ENCODE assay signal across 10 cellular contexts in genomic region chr17:35740997-35741931, GRCh38. TPM values are rescaled to one million over a fixed set of nuclear protein-coding genes. Genes with fewer than 3 reads are reported as not detected.
A peak's percentile ranks its signal among the peaks of the same experiment; 100 is the strongest.
DNase-seq lines count a peak whose midpoint lies in the region; ATAC-seq and TF ChIP-seq lines count a peak whose summit lies in the region.
"Had no signal": no experiment of that assay in that cellular context is flagged by ENCODE, and none has a peak within 500 bp of the region (broad histone marks: within the 10 kb centered on the region; RNA-seq: fewer than 3 reads in every experiment).

No MANE protein-coding gene starts in this region.

- H3K27me3 ChIP-seq in left ventricle myocardium inferior (ENCODE audit: low read depth) (peaks cover 60% of the 10 kb centered on the region), sigmoid colon (peaks cover 21 to 60% (median 32%) of the 10 kb centered on the region in 3 donors)

- no peak for TF ChIP-seq EP300 in sigmoid colon (IDR thresholded peaks at IDR 0.05)

- ATAC-seq in T-helper 17 cell, result peak; percentile 60
- ATAC-seq in HG03159 (IDR thresholded peaks at IDR 0.05; ENCODE audit: unreplicated experiment), result no peak
- ATAC-seq in GM21381 (IDR thresholded peaks at IDR 0.05; ENCODE audit: unreplicated experiment), result no peak

- H3K36me3 Mint-ChIP-seq in T-helper 17 cell (ENCODE audit: low read depth), result peaks cover 3% of the 10 kb centered on the region

- H3K27me3 Mint-ChIP-seq in T-helper 17 cell, result peaks cover 39% of the 10 kb centered on the region

- H3K4me1 ChIP-seq in left ventricle myocardium inferior (peaks cover 11% of the 10 kb centered on the region), sigmoid colon (peaks cover 0 to 8% (median 7%) of the 10 kb centered on the region in 4 donors)

- WGBS in sigmoid colon, 2 donors, result 21 to 24% methylated on average over 73 of the region's 73 CpGs

- H3K36me3 ChIP-seq in left ventricle myocardium inferior, result no peaks in the 10 kb centered on the region
- H3K36me3 ChIP-seq in sigmoid colon, result no peaks in the 10 kb centered on the region

- TF ChIP-seq CTCF in left ventricle myocardium inferior (IDR thresholded peaks at IDR 0.05; ENCODE audit: borderline replicate concordance) (no peak), sigmoid colon (IDR thresholded peaks at IDR 0.05) (no peak)

- peaks cover 9% of the 10 kb centered on the region for H3K4me1 Mint-ChIP-seq in T-helper 17 cell

- intact Hi-C loops in left ventricle myocardium inferior (cut with micrococcal nuclease) (no loop called here), sigmoid colon (cut with DNase I) (loop anchor here (10.0 kb wide), 3 partner anchors 76 to 576 kb away; partner anchors contain the start of gene SLFN12L)

- H3K4me3 Mint-ChIP-seq in T-helper 17 cell, result peak overlapping the region; percentile 77

- H3K9me3 ChIP-seq in T-helper 17 cell (ENCODE audit: control insufficient read depth, low read length, poor library complexity, severe bottlenecking), result no peaks in the 10 kb centered on the region
- H3K9me3 ChIP-seq in left ventricle myocardium inferior (replicated peaks), result no peaks in the 10 kb centered on the region
- H3K9me3 ChIP-seq in sigmoid colon, result no peaks in the 10 kb centered on the region
- H3K9me3 ChIP-seq: BLaER1 had no signal

- no peak overlapping the region for H3K27ac Mint-ChIP-seq in T-helper 17 cell

- H3K4me3 ChIP-seq in left ventricle myocardium inferior (peak overlapping the region; percentile 53), sigmoid colon (peak overlapping the region in 1 of 4 donors; percentile 15)
- H3K4me3 ChIP-seq: BLaER1 had no signal

- no peak for TF ChIP-seq POLR2A in sigmoid colon (IDR thresholded peaks at IDR 0.05)

- no peak overlapping the region for H3K27ac ChIP-seq in left ventricle myocardium inferior (replicated peaks)
- no peak overlapping the region for H3K27ac ChIP-seq in sigmoid colon
- H3K27ac ChIP-seq: BLaER1 had no signal

- DNase-seq in NCI-H2081 (lab: John Stamatoyannopoulos, UW) (peak; percentile 28 to 35), NCI-H2081 treated with DMSO at 0.1 percent for 48 hours (lab: John Stamatoyannopoulos, UW) (no peak), T-helper 17 cell (no peak), left ventricle myocardium inferior (no peak), sigmoid colon (peak; percentile 62), SIG-M5 treated with dmso at 0.1 percent for 504 hours (lab: John Stamatoyannopoulos, UW; ENCODE audit: unreplicated experiment) (no peak)
- DNase-seq: NCI-H2171 had no signal

RNA-seq across cellular contexts. Expression of gene RASL10B, which starts 9.8 kb away (rescaled TPM):
- total RNA-seq in T-helper 17 cell, result under 1 TPM; 0.10 to 0.50 TPM
- 18.4 TPM for total RNA-seq in left ventricle myocardium inferior
- total RNA-seq in sigmoid colon, result 1 to 10 TPM; 3.6 to 5.5 (median 3.8) TPM
- polyA plus RNA-seq in sigmoid colon, result 1 to 10 TPM in 1 of 3 donors, under 1 TPM in 1, not detected in 1; 0.60 to 1.8 TPM

RNA-seq across cellular contexts. Expression of gene GAS2L2, which starts 11.8 kb away (rescaled TPM):
- total RNA-seq in T-helper 17 cell, result not detected
- total RNA-seq in left ventricle myocardium inferior, result 0.08 TPM
- total RNA-seq in sigmoid colon, result not detected
- under 1 TPM in 1 of 3 donors, not detected in 2; 0.06 TPM for polyA plus RNA-seq in sigmoid colon

RNA-seq across cellular contexts. Expression of gene C17orf50, which starts 19.4 kb away (rescaled TPM):
- total RNA-seq in T-helper 17 cell, result not detected
- not detected for total RNA-seq in left ventricle myocardium inferior
- total RNA-seq in sigmoid colon, result not detected
- polyA plus RNA-seq in sigmoid colon, result under 1 TPM in 1 of 3 donors, not detected in 2; 0.07 TPM

RNA-seq across cellular contexts. Expression of gene MMP28, which starts 54.2 kb away (rescaled TPM):
- total RNA-seq in T-helper 17 cell (under 1 TPM in 1 of 2 donors, not detected in 1; 0.44 TPM), left ventricle myocardium inferior (3.0 TPM), sigmoid colon (10 to 100 TPM; 15.8 to 60.8 (median 40.5) TPM)
- 10 to 100 TPM; 24.0 to 52.9 (median 30.3) TPM for polyA plus RNA-seq in sigmoid colon

Comparison
In these comparisons a context has a peak if more than half of its experiments do, and no peak if none do; other contexts are left out.
1. DNase-seq: peak in NCI-H2081 (2 of 2) and sigmoid colon (single experiment); none in NCI-H2081 treated with DMSO at 0.1 percent for 48 hours (single experiment), T-helper 17 cell (0 of 3), left ventricle myocardium inferior (single experiment) and SIG-M5 treated with dmso at 0.1 percent for 504 hours (single experiment).